Comparison of ENCODE assay signal across 6 cellular contexts in genomic region chr3:184320099-184320445, GRCh38. TPM values are rescaled to one million over a fixed set of nuclear protein-coding genes. Genes with fewer than 3 reads are reported as not detected.
A peak's percentile ranks its signal among the peaks of the same experiment; 100 is the strongest.
DNase-seq lines count a peak whose midpoint lies in the region; ATAC-seq, FAIRE-seq and TF ChIP-seq lines count a peak whose summit lies in the region.

No MANE protein-coding gene starts in this region.

- peak overlapping the region; percentile 86 for H3K27ac Mint-ChIP-seq in astrocyte (ENCODE audit: unreplicated experiment)

- peak overlapping the region; percentile 55 for H3K9ac ChIP-seq in astrocyte (ENCODE audit: low read length)

- no peaks in the 10 kb centered on the region for H3K9me3 ChIP-seq in astrocyte (ENCODE audit: insufficient read depth, low read depth, low read length)

- TF ChIP-seq CTCF in astrocyte (IDR thresholded peaks at IDR 0.05; ENCODE audit: insufficient read depth, low read depth, low read length) = no peak
- TF ChIP-seq CTCF in D721Med (IDR thresholded peaks at IDR 0.05; ENCODE audit: insufficient read depth, missing control alignments) = no peak

- H4K20me1 ChIP-seq in astrocyte (ENCODE audit: insufficient read depth, low read length) = peaks cover 99% of the 10 kb centered on the region

- H3K4me1 ChIP-seq in astrocyte (ENCODE audit: insufficient read depth, low read length) = peaks cover 35% of the 10 kb centered on the region

- DNase-seq in Ammon's horn (ENCODE audit: low spot score) (peak; percentile 96), NCI-H2107 treated with DMSO at 0.1 percent for 48 hours (lab: John Stamatoyannopoulos, UW; ENCODE audit: unreplicated experiment) (peak; percentile 95), astrocyte (ENCODE audit: low read depth) (peak; percentile 92), medulla oblongata (ENCODE audit: extremely low spot score) (peak; percentile 98), D721Med (ENCODE audit: insufficient read length, low spot score) (no peak)

- H3K4me3 ChIP-seq in astrocyte (ENCODE audit: insufficient read depth, low read depth, low read length) = no peak overlapping the region

- H3K27ac ChIP-seq in astrocyte (ENCODE audit: low read depth, low read length) = peak overlapping the region; percentile 74

- H3K27me3 Mint-ChIP-seq in astrocyte (ENCODE audit: low read depth, unreplicated experiment) = no peaks in the 10 kb centered on the region

- peaks cover 99% of the 10 kb centered on the region for H3K79me2 ChIP-seq in astrocyte (ENCODE audit: insufficient read depth, low read length)

- H3K36me3 ChIP-seq in astrocyte (ENCODE audit: insufficient read depth, low read length) = peaks cover 55% of the 10 kb centered on the region

- H2AFZ ChIP-seq in astrocyte (ENCODE audit: low read depth, low read length) = no peak overlapping the region

- H3K9me3 Mint-ChIP-seq in astrocyte (ENCODE audit: unreplicated experiment) = no peaks in the 10 kb centered on the region

- FAIRE-seq in astrocyte (lab: Jason Lieb, UNC) (no peak), D721Med (lab: Jason Lieb, UNC) (no peak)

- H3K4me2 ChIP-seq in astrocyte (ENCODE audit: low read length) = peak overlapping the region; percentile 82

- H3K36me3 Mint-ChIP-seq in astrocyte (ENCODE audit: low read depth, unreplicated experiment) = peaks cover 30% of the 10 kb centered on the region

- no peak overlapping the region for H3K4me3 Mint-ChIP-seq in astrocyte (ENCODE audit: unreplicated experiment)

- H3K27me3 ChIP-seq in astrocyte (ENCODE audit: insufficient read depth, low read length) = no peaks in the 10 kb centered on the region

- ATAC-seq in HG02884 (IDR thresholded peaks at IDR 0.05; ENCODE audit: unreplicated experiment) = no peak

- peaks cover 28% of the 10 kb centered on the region for H3K4me1 Mint-ChIP-seq in astrocyte (ENCODE audit: low read depth, unreplicated experiment)

RNA-seq across cellular contexts. Expression of gene EIF4G1, which starts 5.7 kb away (rescaled TPM):
- 490 and 495 TPM in 2 replicates for total RNA-seq in astrocyte

RNA-seq across cellular contexts. Expression of gene FAM131A, which starts 17.3 kb away (rescaled TPM):
- total RNA-seq in astrocyte = 12.2 TPM in 2 replicates

RNA-seq across cellular contexts. Expression of gene PSMD2, which starts 21.0 kb away (rescaled TPM):
- total RNA-seq in astrocyte = 496 and 588 TPM in 2 replicates

RNA-seq across cellular contexts. Expression of gene CLCN2, which starts 41.3 kb away (rescaled TPM):
- total RNA-seq in astrocyte = 7.4 and 9.0 TPM in 2 replicates

RNA-seq across cellular contexts. Expression of gene POLR2H, which starts 41.4 kb away (rescaled TPM):
- total RNA-seq in astrocyte = 63.2 and 70.3 TPM in 2 replicates
